Comparison of ENCODE assay signal across 8 cellular contexts in genomic region chr1:222712253-222713090, GRCh38. TPM values are rescaled to one million over a fixed set of nuclear protein-coding genes. Genes with fewer than 3 reads are reported as not detected.
DNase-seq lines count a peak whose midpoint lies in the region; ATAC-seq and TF ChIP-seq lines count a peak whose summit lies in the region.

TSS of gene AIDA (minus strand) at chr1:222712491. CDS start at chr1:222712317, 174 bp downstream.
TSS of gene BROX (plus strand) at chr1:222712564. CDS start at chr1:222715700, 3,136 bp downstream.

- peaks cover 36% of the 10 kb centered on the region for H3K4me1 Mint-ChIP-seq in T-helper 1 cell treated with Interleukin-12 subunit alpha and Interleukin-12 subunit beta and Interleukin-4 antibody, amounts not matched to agents 30 μg/mL and 1 μg/mL, for 36 hours (ENCODE audit: low read depth)

- no peak for TF ChIP-seq CTCF in psoas muscle (IDR thresholded peaks at IDR 0.05)

- ATAC-seq in GM18498 (IDR thresholded peaks at IDR 0.05; ENCODE audit: unreplicated experiment), result peak; percentile 81
- peak; percentile 70 for ATAC-seq in HG02938 (IDR thresholded peaks at IDR 0.05; ENCODE audit: unreplicated experiment)
- peak; percentile 94 to 96 for ATAC-seq in left cardiac atrium
- peak; percentile 93 to 95 (median 94) for ATAC-seq in psoas muscle

- H3K9me3 ChIP-seq in psoas muscle, result no peaks in the 10 kb centered on the region

- H3K4me1 ChIP-seq in psoas muscle (peaks cover 21% of the 10 kb centered on the region), urinary bladder (ENCODE audit: insufficient read depth) (peaks cover 1% of the 10 kb centered on the region)

- peak within 1 kb of the TSS; percentile 94 for H3K4me3 Mint-ChIP-seq in T-helper 1 cell treated with Interleukin-12 subunit alpha and Interleukin-12 subunit beta and Interleukin-4 antibody, amounts not matched to agents 30 μg/mL and 1 μg/mL, for 36 hours

- intact Hi-C loops in left cardiac atrium (cut with DNase I) (loop anchor here in 1 of 2 donors (10.0 kb wide), 1 partner anchor 248 kb away; no protein-coding TSS in a partner anchor), psoas muscle (cut with DNase I) (loop anchor here (5.0 to 10.0 kb wide), 2 partner anchors 65 to 248 kb away; no protein-coding TSS in a partner anchor)

- peaks cover 0 to 25% of the 10 kb centered on the region in 2 donors for H3K36me3 ChIP-seq in psoas muscle (ENCODE audit: insufficient read depth in 1 of 2, low read depth in 1 of 2)
- H3K36me3 ChIP-seq in urinary bladder (ENCODE audit: insufficient read depth), result peaks cover 1% of the 10 kb centered on the region

- peak within 1 kb of the TSS; percentile 99 for H3K27ac Mint-ChIP-seq in T-helper 1 cell treated with Interleukin-12 subunit alpha and Interleukin-12 subunit beta and Interleukin-4 antibody, amounts not matched to agents 30 μg/mL and 1 μg/mL, for 36 hours

- H3K27me3 ChIP-seq in psoas muscle (ENCODE audit: insufficient read depth in 3 of 3, low read length in 2 of 3), result no peaks in the 10 kb centered on the region

- WGBS in psoas muscle, 3 donors, result 0 to 4% (median 2%) methylated on average over 46 to 55 of the region's 62 CpGs
- WGBS in urinary bladder, result 5% methylated on average over 55 of the region's 62 CpGs

- H3K9me3 Mint-ChIP-seq in T-helper 1 cell treated with Interleukin-12 subunit alpha and Interleukin-12 subunit beta and Interleukin-4 antibody, amounts not matched to agents 30 μg/mL and 1 μg/mL, for 36 hours, result no peaks in the 10 kb centered on the region

- H3K4me3 ChIP-seq in psoas muscle, result peak within 1 kb of the TSS; percentile 88
- peak within 1 kb of the TSS; percentile 66 for H3K4me3 ChIP-seq in urinary bladder (ENCODE audit: low read depth, low read length)

- H3K27ac ChIP-seq in psoas muscle (peak within 1 kb of the TSS; percentile 99), urinary bladder (ENCODE audit: low read depth) (peak within 1 kb of the TSS; percentile 99)

- no peaks in the 10 kb centered on the region for H3K27me3 Mint-ChIP-seq in T-helper 1 cell treated with Interleukin-12 subunit alpha and Interleukin-12 subunit beta and Interleukin-4 antibody, amounts not matched to agents 30 μg/mL and 1 μg/mL, for 36 hours (ENCODE audit: low read depth)

- DNase-seq in NCI-H1694 treated with DMSO at 0.1 percent for 48 hours (lab: John Stamatoyannopoulos, UW), result peak; percentile 87
- DNase-seq in amniotic stem cell (lab: John Stamatoyannopoulos, UW), result peak; percentile 65
- peak; percentile 96 for DNase-seq in left cardiac atrium
- peak; percentile 97 for DNase-seq in psoas muscle

- H3K36me3 Mint-ChIP-seq in T-helper 1 cell treated with Interleukin-12 subunit alpha and Interleukin-12 subunit beta and Interleukin-4 antibody, amounts not matched to agents 30 μg/mL and 1 μg/mL, for 36 hours (ENCODE audit: low read depth), result peaks cover 32% of the 10 kb centered on the region

RNA-seq across cellular contexts. Expression of gene AIDA, which starts in this region (rescaled TPM):
- total RNA-seq in left cardiac atrium, result 10 to 100 TPM; 64.7 to 71.3 TPM
- 10 to 100 TPM; 36.8 to 40.3 (median 38.8) TPM for total RNA-seq in psoas muscle
- 10 to 100 TPM; 17.8 to 57.9 (median 23.9) TPM for polyA plus RNA-seq in psoas muscle
- total RNA-seq in urinary bladder, result 93.1 TPM
- polyA plus RNA-seq in urinary bladder, result 65.7 TPM

RNA-seq across cellular contexts. Expression of gene BROX, which starts in this region (rescaled TPM):
- total RNA-seq in left cardiac atrium (10 to 100 TPM; 23.1 to 28.2 TPM), psoas muscle (10 to 100 TPM; 26.2 to 37.2 (median 30.8) TPM), urinary bladder (79.3 TPM)
- polyA plus RNA-seq in psoas muscle (10 to 100 TPM; 10.1 to 29.5 (median 14.0) TPM), urinary bladder (13.9 TPM)

Comparison
In these comparisons a context has a peak if more than half of its experiments do, and no peak if none do; other contexts are left out.
1. Peak in every context shown above with its lines: DNase-seq, ATAC-seq, H3K4me3 ChIP-seq and H3K27ac ChIP-seq.